Comparison of ENCODE assay signal across 21 cellular contexts in genomic region chr1:176885756-176886155, GRCh38.
DNase-seq lines count a peak whose midpoint lies in the region; ATAC-seq, FAIRE-seq and TF ChIP-seq lines count a peak whose summit lies in the region.
"Had no signal": no experiment of that assay in that cellular context is flagged by ENCODE, and none has a peak within 500 bp of the region (broad histone marks: within the 10 kb centered on the region; RNA-seq: fewer than 3 reads in every experiment).

No MANE protein-coding gene starts in this region.

- peak; percentile 43 for DNase-seq in AG08395 (ENCODE audit: low spot score)
- DNase-seq in BJ (ENCODE audit: low read depth): peak; percentile 30
- DNase-seq in fibroblast of peridontal ligament (ENCODE audit: extremely low read depth): peak; percentile 2
- no peak for DNase-seq in T-helper 2 cell
- DNase-seq in NCI-H1105 (lab: John Stamatoyannopoulos, UW): no peak
- DNase-seq in stimulated activated effector memory CD8-positive, alpha-beta T cell treated with anti-CD3 and anti-CD28 coated beads, Interleukin-12 subunit alpha, Interleukin-12 subunit beta, amount 100 ng/mL, for 72 hours (ENCODE audit: low spot score in 2 of 2): no peak
- DNase-seq in DMS79 treated with DMSO at 0.1 percent for 48 hours (lab: John Stamatoyannopoulos, UW): no peak
- DNase-seq: AML-193; CD4-positive, alpha-beta memory T cell; DMS153; DMS79; GF-D8; KBM-7 had no signal

- POLR2A ChIA-PET in BJ (lab: Charles Lee): no interaction called here

- CTCF ChIA-PET in BJ (lab: Yijun Ruan, JAX): interaction anchor here (1.0 to 2.5 kb wide), 3 partner anchors 10 to 326 kb away, joined by 3 to 8 read pairs (median 4); no protein-coding TSS in a partner anchor

- H3K4me3 ChIP-seq in BJ (ENCODE audit: low read depth, low read length): no peak overlapping the region
- H3K4me3 ChIP-seq: A549, BLaER1, GM12878, HAP-1 had no signal

- H3K9me3 Mint-ChIP-seq in stimulated activated effector memory CD8-positive, alpha-beta T cell treated with anti-CD3 and anti-CD28 coated beads, Interleukin-12 subunit alpha, Interleukin-12 subunit beta, amount 100 ng/mL, for 72 hours: peaks cover 7% of the 10 kb centered on the region
- H3K9me3 Mint-ChIP-seq: CD14-positive monocyte had no signal

- no peak for ATAC-seq in stimulated activated effector memory CD8-positive, alpha-beta T cell treated with anti-CD3 and anti-CD28 coated beads, Interleukin-12 subunit alpha, Interleukin-12 subunit beta, amount 100 ng/mL, for 72 hours
- ATAC-seq: A549, GM12878, HepG2 had no signal

- peak; percentile 35 for FAIRE-seq in endometrium (lab: Jason Lieb, UNC)
- FAIRE-seq: A549, GM12878, HepG2 had no signal

- H3K27me3 ChIP-seq in BJ (ENCODE audit: control insufficient read depth, insufficient read depth, low read length): no peaks in the 10 kb centered on the region
- H3K27me3 ChIP-seq: BLaER1 had no signal

- H3K4me3 Mint-ChIP-seq in stimulated activated effector memory CD8-positive, alpha-beta T cell treated with anti-CD3 and anti-CD28 coated beads, Interleukin-12 subunit alpha, Interleukin-12 subunit beta, amount 100 ng/mL, for 72 hours: no peak overlapping the region
- H3K4me3 Mint-ChIP-seq: CD14-positive monocyte; CD4-positive, alpha-beta memory T cell; IgD-negative memory B cell had no signal

- no peaks in the 10 kb centered on the region for H3K4me1 Mint-ChIP-seq in stimulated activated effector memory CD8-positive, alpha-beta T cell treated with anti-CD3 and anti-CD28 coated beads, Interleukin-12 subunit alpha, Interleukin-12 subunit beta, amount 100 ng/mL, for 72 hours
- H3K4me1 Mint-ChIP-seq: CD14-positive monocyte; CD4-positive, alpha-beta memory T cell; IgD-negative memory B cell had no signal

- H3K27ac Mint-ChIP-seq in stimulated activated effector memory CD8-positive, alpha-beta T cell treated with anti-CD3 and anti-CD28 coated beads, Interleukin-12 subunit alpha, Interleukin-12 subunit beta, amount 100 ng/mL, for 72 hours: no peak overlapping the region
- H3K27ac Mint-ChIP-seq: CD14-positive monocyte; CD4-positive, alpha-beta memory T cell; IgD-negative memory B cell had no signal

- H3K36me3 ChIP-seq in BJ (ENCODE audit: control insufficient read depth, insufficient read depth, low read length): no peaks in the 10 kb centered on the region
- H3K36me3 ChIP-seq: BLaER1, HAP-1 had no signal

- H3K36me3 Mint-ChIP-seq in stimulated activated effector memory CD8-positive, alpha-beta T cell treated with anti-CD3 and anti-CD28 coated beads, Interleukin-12 subunit alpha, Interleukin-12 subunit beta, amount 100 ng/mL, for 72 hours: no peaks in the 10 kb centered on the region
- H3K36me3 Mint-ChIP-seq: CD14-positive monocyte; CD4-positive, alpha-beta memory T cell; IgD-negative memory B cell had no signal

- TF ChIP-seq CTCF in BJ (IDR thresholded peaks at IDR 0.05; ENCODE audit: insufficient read depth, low read depth, low read length): no peak

Comparison
In these comparisons a context has a peak if more than half of its experiments do, and no peak if none do; other contexts are left out.
1. DNase-seq: peak in AG08395 (single experiment), BJ (single experiment) and fibroblast of peridontal ligament (single experiment); none in T-helper 2 cell (0 of 5), NCI-H1105 (single experiment), stimulated activated effector memory CD8-positive, alpha-beta T cell treated with anti-CD3 and anti-CD28 coated beads, Interleukin-12 subunit alpha, Interleukin-12 subunit beta, amount 100 ng/mL, for 72 hours (0 of 2) and DMS79 treated with DMSO at 0.1 percent for 48 hours (single experiment).